Comparison of ENCODE assay signal across 10 cellular contexts in the genomic region with DNA sequence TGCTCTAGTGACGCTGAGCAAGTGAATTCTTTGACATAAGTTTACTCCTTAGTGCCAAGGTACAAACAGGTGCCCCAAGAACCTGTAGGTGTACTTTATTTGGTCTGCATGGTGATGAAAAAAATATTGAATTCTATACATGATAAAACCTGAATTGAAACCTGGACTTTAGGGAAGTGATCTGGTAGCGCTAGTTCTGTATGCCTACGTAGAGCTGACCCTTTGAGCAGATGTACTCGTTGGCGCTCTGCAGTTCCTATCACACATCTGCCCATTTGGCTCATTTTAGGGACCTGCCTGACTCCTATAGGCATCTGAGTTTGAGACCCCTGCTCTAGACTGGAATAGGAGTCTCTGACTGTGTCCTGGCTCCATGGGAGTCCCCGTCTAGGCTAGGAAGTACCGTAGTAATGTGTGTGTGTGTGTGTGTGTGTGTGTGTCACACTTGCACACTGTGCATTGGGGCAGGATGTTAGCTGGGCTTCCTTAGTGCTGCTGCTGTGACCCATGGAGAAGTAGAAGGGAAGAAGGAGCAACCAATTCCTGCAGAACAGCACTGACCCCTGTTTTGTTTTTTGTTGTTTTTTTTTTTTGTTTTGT. TPM values are rescaled to one million over a fixed set of nuclear protein-coding genes. Genes with fewer than 3 reads are reported as not detected.
DNase-seq lines count a peak whose midpoint lies in the region; ATAC-seq and TF ChIP-seq lines count a peak whose summit lies in the region.
"Had no signal": no experiment of that assay in that cellular context is flagged by ENCODE, and none has a peak within 500 bp of the region (broad histone marks: within the 10 kb centered on the region; RNA-seq: fewer than 3 reads in every experiment).

No MANE protein-coding gene starts in this region.

- H3K4me3 Mint-ChIP-seq in T-helper 17 cell: peak overlapping the region; percentile 100
- no peak overlapping the region for H3K4me3 Mint-ChIP-seq in osteocyte (ENCODE audit: unreplicated experiment)

- H3K36me3 ChIP-seq in lower lobe of right lung: peaks cover 99% of the 10 kb centered on the region
- H3K36me3 ChIP-seq: brain microvascular endothelial cell, pancreas had no signal

- H3K9me3 ChIP-seq in T-helper 17 cell (ENCODE audit: control insufficient read depth, low read length, poor library complexity, severe bottlenecking): no peaks in the 10 kb centered on the region
- no peaks in the 10 kb centered on the region for H3K9me3 ChIP-seq in lower lobe of right lung
- H3K9me3 ChIP-seq: pancreas had no signal

- no peaks in the 10 kb centered on the region for H3K9me3 Mint-ChIP-seq in osteocyte (ENCODE audit: unreplicated experiment)

- H3K36me3 Mint-ChIP-seq in T-helper 17 cell (ENCODE audit: low read depth): peaks cover 19% of the 10 kb centered on the region
- no peaks in the 10 kb centered on the region for H3K36me3 Mint-ChIP-seq in osteocyte (ENCODE audit: unreplicated experiment)

- H3K4me1 ChIP-seq in lower lobe of right lung: peaks cover 63% of the 10 kb centered on the region
- H3K4me1 ChIP-seq: pancreas had no signal

- H3K4me1 Mint-ChIP-seq in T-helper 17 cell (peaks cover 59% of the 10 kb centered on the region), osteocyte (ENCODE audit: unreplicated experiment) (peaks cover 3% of the 10 kb centered on the region)

- DNase-seq in CD1c-positive myeloid dendritic cell (ENCODE audit: extremely low spot score) (peak; percentile 84), T-helper 17 cell (no peak), lower lobe of right lung (no peak), osteocyte (ENCODE audit: extremely low spot score, unreplicated experiment) (no peak)
- no peak for DNase-seq in stimulated activated CD4-positive, alpha-beta T cell treated with anti-CD3 and anti-CD28 coated beads, Interleukin-1b, Interleukin-23, amount 100 ng/mL, for 48 hours
- no peak for DNase-seq in activated effector memory CD4-positive, alpha-beta T cell treated with Interleukin-2 at 50 U/mL for 16 hours
- DNase-seq: pancreas had no signal

- TF ChIP-seq CTCF in lower lobe of right lung (IDR thresholded peaks at IDR 0.05) (no peak), osteocyte (IDR thresholded peaks at IDR 0.05) (no peak)

- peak overlapping the region; percentile 74 for H3K27ac ChIP-seq in lower lobe of right lung
- H3K27ac ChIP-seq: brain microvascular endothelial cell had no signal

- peak overlapping the region; percentile 83 for H3K27ac Mint-ChIP-seq in T-helper 17 cell
- no peak overlapping the region for H3K27ac Mint-ChIP-seq in osteocyte (ENCODE audit: unreplicated experiment)

- H3K4me3 ChIP-seq in lower lobe of right lung: peak overlapping the region; percentile 59
- H3K4me3 ChIP-seq: pancreas had no signal

- ATAC-seq in GM21515 (IDR thresholded peaks at IDR 0.05; ENCODE audit: unreplicated experiment) (peak; percentile 7), T-helper 17 cell (peak; percentile 49), lower lobe of right lung (peak; percentile 43 to 49), HG03432 (IDR thresholded peaks at IDR 0.05; ENCODE audit: unreplicated experiment) (no peak)

- H3K27me3 Mint-ChIP-seq in T-helper 17 cell (no peaks in the 10 kb centered on the region), osteocyte (ENCODE audit: unreplicated experiment) (peaks cover 15% of the 10 kb centered on the region)

- intact Hi-C loops in lower lobe of right lung (cut with DNase I): no loop called here

- no peaks in the 10 kb centered on the region for H3K27me3 ChIP-seq in lower lobe of right lung (ENCODE audit: low read depth)
- H3K27me3 ChIP-seq: brain microvascular endothelial cell, pancreas had no signal

RNA-seq across cellular contexts. Expression of a gene that starts 21.2 kb away (rescaled TPM):
- 1 to 10 TPM; 4.3 to 4.6 TPM for total RNA-seq in T-helper 17 cell
- total RNA-seq in lower lobe of right lung: 5.2 TPM
- 1.3 and 1.7 TPM in 2 replicates for total RNA-seq in osteocyte
